In genomic region chr16:48393843-48394703, GRCh38 we compare ENCODE assay signal across 10 cellular contexts. TPM values are rescaled to one million over a fixed set of nuclear protein-coding genes. Genes with fewer than 3 reads are reported as not detected.
A peak's percentile ranks its signal among the peaks of the same experiment; 100 is the strongest.
DNase-seq lines count a peak whose midpoint lies in the region; ATAC-seq and TF ChIP-seq lines count a peak whose summit lies in the region.
"Had no signal": no experiment of that assay in that cellular context is flagged by ENCODE, and none has a peak within 500 bp of the region (broad histone marks: within the 10 kb centered on the region; RNA-seq: fewer than 3 reads in every experiment).

No MANE protein-coding gene starts in this region.

- H2AFZ ChIP-seq in osteoblast (ENCODE audit: low read length): peak overlapping the region; percentile 78

- ATAC-seq in HG03175 (IDR thresholded peaks at IDR 0.05; ENCODE audit: unreplicated experiment) (no peak), GM21528 (IDR thresholded peaks at IDR 0.05; ENCODE audit: low FRiP score, unreplicated experiment) (no peak)

- peaks cover 11% of the 10 kb centered on the region for H3K4me1 ChIP-seq in osteoblast (ENCODE audit: insufficient read depth, low read length)

- H3K36me3 ChIP-seq in osteoblast (ENCODE audit: insufficient read depth, low read length): no peaks in the 10 kb centered on the region

- TF ChIP-seq CTCF in fibroblast of the aortic adventitia (IDR thresholded peaks at IDR 0.05; ENCODE audit: insufficient read depth, low read length) (no peak), osteoblast (IDR thresholded peaks at IDR 0.05; ENCODE audit: extremely low read depth, low read depth, low read length) (no peak)

- no peaks in the 10 kb centered on the region for H3K27me3 ChIP-seq in osteoblast (ENCODE audit: insufficient read depth, low read length)

- H3K4me3 Mint-ChIP-seq in T-helper 1 cell treated with Interleukin-12 subunit alpha and Interleukin-12 subunit beta and Interleukin-4 antibody, amounts not matched to agents 30 μg/mL and 1 μg/mL, for 36 hours: no peak overlapping the region
- H3K4me3 Mint-ChIP-seq: activated naive CD4-positive, alpha-beta T cell treated with anti-CD3 and anti-CD28 coated beads, Interleukin-2, amount 50 U/mL, for 24 hours had no signal

- peaks cover 7% of the 10 kb centered on the region for H3K4me1 Mint-ChIP-seq in T-helper 1 cell treated with Interleukin-12 subunit alpha and Interleukin-12 subunit beta and Interleukin-4 antibody, amounts not matched to agents 30 μg/mL and 1 μg/mL, for 36 hours (ENCODE audit: low read depth)
- H3K4me1 Mint-ChIP-seq: activated naive CD4-positive, alpha-beta T cell treated with anti-CD3 and anti-CD28 coated beads, Interleukin-2, amount 50 U/mL, for 24 hours had no signal

- H3K9me3 ChIP-seq in osteoblast (ENCODE audit: low read depth, low read length): no peaks in the 10 kb centered on the region

- H3K79me2 ChIP-seq in osteoblast (ENCODE audit: insufficient read depth, low read length): no peaks in the 10 kb centered on the region

- DNase-seq in Ammon's horn (ENCODE audit: low spot score) (peak; percentile 91), fibroblast of the aortic adventitia (ENCODE audit: low read depth) (peak; percentile 78), osteoblast (ENCODE audit: insufficient read length, low spot score, missing footprints) (peak; percentile 91), SIG-M5 (lab: John Stamatoyannopoulos, UW) (no peak)
- no peak for DNase-seq in central memory CD4-positive, alpha-beta T cell

- no peaks in the 10 kb centered on the region for H3K36me3 Mint-ChIP-seq in T-helper 1 cell treated with Interleukin-12 subunit alpha and Interleukin-12 subunit beta and Interleukin-4 antibody, amounts not matched to agents 30 μg/mL and 1 μg/mL, for 36 hours (ENCODE audit: low read depth)
- H3K36me3 Mint-ChIP-seq: activated naive CD4-positive, alpha-beta T cell treated with anti-CD3 and anti-CD28 coated beads, Interleukin-2, amount 50 U/mL, for 24 hours had no signal

- H3K4me2 ChIP-seq in osteoblast (ENCODE audit: insufficient read depth, low read length): peak overlapping the region; percentile 3

- no peaks in the 10 kb centered on the region for H3K9me3 Mint-ChIP-seq in T-helper 1 cell treated with Interleukin-12 subunit alpha and Interleukin-12 subunit beta and Interleukin-4 antibody, amounts not matched to agents 30 μg/mL and 1 μg/mL, for 36 hours
- H3K9me3 Mint-ChIP-seq: activated naive CD4-positive, alpha-beta T cell treated with anti-CD3 and anti-CD28 coated beads, Interleukin-2, amount 50 U/mL, for 24 hours had no signal

- no peaks in the 10 kb centered on the region for H3K27me3 Mint-ChIP-seq in T-helper 1 cell treated with Interleukin-12 subunit alpha and Interleukin-12 subunit beta and Interleukin-4 antibody, amounts not matched to agents 30 μg/mL and 1 μg/mL, for 36 hours (ENCODE audit: low read depth)
- H3K27me3 Mint-ChIP-seq: activated naive CD4-positive, alpha-beta T cell treated with anti-CD3 and anti-CD28 coated beads, Interleukin-2, amount 50 U/mL, for 24 hours had no signal

- H3K4me3 ChIP-seq in fibroblast of the aortic adventitia (ENCODE audit: low read depth, low read length) (no peak overlapping the region), osteoblast (ENCODE audit: insufficient read depth, low read length) (no peak overlapping the region)

- peak overlapping the region; percentile 10 for H3K27ac Mint-ChIP-seq in T-helper 1 cell treated with Interleukin-12 subunit alpha and Interleukin-12 subunit beta and Interleukin-4 antibody, amounts not matched to agents 30 μg/mL and 1 μg/mL, for 36 hours
- H3K27ac Mint-ChIP-seq: activated naive CD4-positive, alpha-beta T cell treated with anti-CD3 and anti-CD28 coated beads, Interleukin-2, amount 50 U/mL, for 24 hours had no signal

- H3K27ac ChIP-seq in osteoblast (ENCODE audit: low read depth, low read length): peak overlapping the region; percentile 64
- H3K27ac ChIP-seq: RWPE1 had no signal

- H4K20me1 ChIP-seq in osteoblast (ENCODE audit: insufficient read depth, low read length): no peaks in the 10 kb centered on the region

RNA-seq across cellular contexts. Expression of gene SIAH1, which starts 8.9 kb away (rescaled TPM):
- total RNA-seq in fibroblast of the aortic adventitia (ENCODE audit: low replicate concordance): 31.6 and 36.5 TPM in 2 replicates
- 41.8 and 43.1 TPM in 2 replicates for total RNA-seq in osteoblast

Comparison
In these comparisons a context has a peak if more than half of its experiments do, and no peak if none do; other contexts are left out.
1. DNase-seq: peak in Ammon's horn (single experiment), fibroblast of the aortic adventitia (single experiment) and osteoblast (single experiment); none in central memory CD4-positive, alpha-beta T cell (single experiment) and SIG-M5 (single experiment).